1 cellular context compared by ENCODE assay signal in the genomic region with DNA sequence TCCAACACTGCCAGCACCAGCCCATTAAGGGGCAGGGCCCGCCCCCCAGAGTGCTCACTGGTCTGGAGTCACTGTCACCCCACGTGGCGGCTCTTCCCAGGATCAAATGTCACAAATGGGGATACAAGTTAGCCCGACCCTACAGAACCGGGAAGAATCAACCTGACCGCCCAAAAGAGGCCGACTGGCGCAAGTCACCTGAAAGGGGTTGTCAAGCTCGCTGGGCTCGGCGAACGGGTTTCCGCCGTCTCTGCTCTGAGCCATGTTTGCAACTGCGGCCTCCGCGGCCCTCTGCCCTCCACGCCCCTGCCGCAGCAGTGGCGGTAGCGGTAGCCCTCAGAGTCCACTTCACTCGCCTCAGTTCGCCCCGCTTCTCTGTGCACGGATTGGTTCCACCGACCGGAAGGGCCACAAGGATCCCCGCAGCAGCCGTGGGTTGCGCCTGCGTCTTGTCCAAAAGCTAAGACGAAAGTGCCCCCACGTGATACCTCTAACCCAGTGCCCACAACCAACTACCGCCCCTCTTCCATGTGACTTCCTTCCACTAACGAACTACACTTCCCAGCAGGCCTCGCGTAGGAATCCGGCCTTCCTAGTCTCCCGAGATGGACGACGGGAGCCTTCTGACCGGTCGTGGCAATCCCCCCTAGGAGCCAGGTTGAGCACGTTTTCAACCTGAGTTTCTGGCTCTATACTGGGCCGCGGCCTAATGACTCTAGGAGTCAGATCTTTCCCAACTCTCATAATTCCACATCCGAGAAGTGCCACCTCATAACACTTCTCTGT.
TF ChIP-seq lines count a peak whose summit lies in the region.

TSS of gene SCAMP3 (minus strand) at position 473 of the 786 bp plus-strand sequence. CDS start at position 264, 209 bp downstream.

TF ChIP-seq in A549, 52 proteins besides CTCF, POLR2A, EP300 and RAD21 (continued from another document):
- TF ChIP-seq, protein P1, sequence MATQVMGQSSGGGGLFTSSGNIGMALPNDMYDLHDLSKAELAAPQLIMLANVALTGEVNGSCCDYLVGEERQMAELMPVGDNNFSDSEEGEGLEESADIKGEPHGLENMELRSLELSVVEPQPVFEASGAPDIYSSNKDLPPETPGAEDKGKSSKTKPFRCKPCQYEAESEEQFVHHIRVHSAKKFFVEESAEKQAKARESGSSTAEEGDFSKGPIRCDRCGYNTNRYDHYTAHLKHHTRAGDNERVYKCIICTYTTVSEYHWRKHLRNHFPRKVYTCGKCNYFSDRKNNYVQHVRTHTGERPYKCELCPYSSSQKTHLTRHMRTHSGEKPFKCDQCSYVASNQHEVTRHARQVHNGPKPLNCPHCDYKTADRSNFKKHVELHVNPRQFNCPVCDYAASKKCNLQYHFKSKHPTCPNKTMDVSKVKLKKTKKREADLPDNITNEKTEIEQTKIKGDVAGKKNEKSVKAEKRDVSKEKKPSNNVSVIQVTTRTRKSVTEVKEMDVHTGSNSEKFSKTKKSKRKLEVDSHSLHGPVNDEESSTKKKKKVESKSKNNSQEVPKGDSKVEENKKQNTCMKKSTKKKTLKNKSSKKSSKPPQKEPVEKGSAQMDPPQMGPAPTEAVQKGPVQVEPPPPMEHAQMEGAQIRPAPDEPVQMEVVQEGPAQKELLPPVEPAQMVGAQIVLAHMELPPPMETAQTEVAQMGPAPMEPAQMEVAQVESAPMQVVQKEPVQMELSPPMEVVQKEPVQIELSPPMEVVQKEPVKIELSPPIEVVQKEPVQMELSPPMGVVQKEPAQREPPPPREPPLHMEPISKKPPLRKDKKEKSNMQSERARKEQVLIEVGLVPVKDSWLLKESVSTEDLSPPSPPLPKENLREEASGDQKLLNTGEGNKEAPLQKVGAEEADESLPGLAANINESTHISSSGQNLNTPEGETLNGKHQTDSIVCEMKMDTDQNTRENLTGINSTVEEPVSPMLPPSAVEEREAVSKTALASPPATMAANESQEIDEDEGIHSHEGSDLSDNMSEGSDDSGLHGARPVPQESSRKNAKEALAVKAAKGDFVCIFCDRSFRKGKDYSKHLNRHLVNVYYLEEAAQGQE (IDR thresholded peaks at IDR 0.05): peak; percentile 86
- TF ChIP-seq EHF (CRISPR knock-in tag; IDR thresholded peaks at IDR 0.05) (0 out of 2 replicates have a peak, but pooled peaks have one; percentile 52), HOXA7 (CRISPR knock-in tag; IDR thresholded peaks at IDR 0.05) (peak; percentile 96), HDAC2 (IDR thresholded peaks at IDR 0.05) (no peak), HEYL (CRISPR knock-in tag; IDR thresholded peaks at IDR 0.05) (no peak), PHF8 (IDR thresholded peaks at IDR 0.05; ENCODE audit: borderline replicate concordance, low read depth) (peak; percentile 77), CEBPB (IDR thresholded peaks at IDR 0.05) (no peak), NR3C1 (IDR thresholded peaks at IDR 0.05) (no peak), RNF2 (IDR thresholded peaks at IDR 0.05; ENCODE audit: borderline replicate concordance, low read depth) (no peak)
- TF ChIP-seq, protein P2, sequence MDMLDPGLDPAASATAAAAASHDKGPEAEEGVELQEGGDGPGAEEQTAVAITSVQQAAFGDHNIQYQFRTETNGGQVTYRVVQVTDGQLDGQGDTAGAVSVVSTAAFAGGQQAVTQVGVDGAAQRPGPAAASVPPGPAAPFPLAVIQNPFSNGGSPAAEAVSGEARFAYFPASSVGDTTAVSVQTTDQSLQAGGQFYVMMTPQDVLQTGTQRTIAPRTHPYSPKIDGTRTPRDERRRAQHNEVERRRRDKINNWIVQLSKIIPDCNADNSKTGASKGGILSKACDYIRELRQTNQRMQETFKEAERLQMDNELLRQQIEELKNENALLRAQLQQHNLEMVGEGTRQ (IDR thresholded peaks at IDR 0.05): peak; percentile 99
- TF ChIP-seq, protein P3, sequence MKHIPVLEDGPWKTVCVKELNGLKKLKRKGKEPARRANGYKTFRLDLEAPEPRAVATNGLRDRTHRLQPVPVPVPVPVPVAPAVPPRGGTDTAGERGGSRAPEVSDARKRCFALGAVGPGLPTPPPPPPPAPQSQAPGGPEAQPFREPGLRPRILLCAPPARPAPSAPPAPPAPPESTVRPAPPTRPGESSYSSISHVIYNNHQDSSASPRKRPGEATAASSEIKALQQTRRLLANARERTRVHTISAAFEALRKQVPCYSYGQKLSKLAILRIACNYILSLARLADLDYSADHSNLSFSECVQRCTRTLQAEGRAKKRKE (CRISPR knock-in tag; IDR thresholded peaks at IDR 0.05; ENCODE audit: low read depth): 0 out of 2 replicates have a peak, but pooled peaks have one; percentile 32
